22 cellular contexts compared by ENCODE assay signal in the genomic region with DNA sequence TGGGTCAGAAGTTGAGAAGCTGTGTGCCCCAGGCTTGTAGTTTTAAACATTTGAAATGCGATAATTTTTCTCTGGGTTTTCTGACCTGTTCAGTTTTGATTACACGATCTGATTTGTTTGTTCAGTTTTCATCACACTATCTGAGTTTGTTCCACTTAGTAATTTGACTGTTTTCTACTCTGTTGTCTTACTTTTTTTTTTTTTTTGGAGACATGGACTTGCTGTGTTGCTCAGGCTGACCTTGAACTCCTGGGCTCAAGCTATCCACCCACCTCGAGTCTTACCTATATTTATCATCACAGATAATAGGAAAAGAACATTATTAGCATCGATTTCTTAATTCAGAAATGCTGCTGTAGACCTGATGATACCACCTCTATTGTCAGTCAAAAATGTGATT.
DNase-seq lines count a peak whose midpoint lies in the region; ATAC-seq, FAIRE-seq and TF ChIP-seq lines count a peak whose summit lies in the region.
"Had no signal": no experiment of that assay in that cellular context is flagged by ENCODE, and none has a peak within 500 bp of the region (broad histone marks: within the 10 kb centered on the region; RNA-seq: fewer than 3 reads in every experiment).

No MANE protein-coding gene starts in this region.

- H3K27me3 ChIP-seq in CD4-positive, CD25-positive, alpha-beta regulatory T cell (ENCODE audit: control insufficient read depth, insufficient read depth, low read length), result no peaks in the 10 kb centered on the region
- H3K27me3 ChIP-seq in HAP-1 (ENCODE audit: low read depth), result no peaks in the 10 kb centered on the region
- no peaks in the 10 kb centered on the region for H3K27me3 ChIP-seq in HepG2 (ENCODE audit: control insufficient read depth in 1 of 2, insufficient read depth in 2 of 2, low read length in 2 of 2)

- H3K27me3 Mint-ChIP-seq in CD4-positive, CD25-positive, alpha-beta regulatory T cell, result no peaks in the 10 kb centered on the region
- no peaks in the 10 kb centered on the region for H3K27me3 Mint-ChIP-seq in nephron progenitor cell (ENCODE audit: low read depth, poor library complexity)

- H4K20me1 ChIP-seq in HepG2 (ENCODE audit: insufficient read depth, low read length), result peaks cover 40% of the 10 kb centered on the region; the same call in 1 of the 2 replicates

- WGBS in HepG2 (ENCODE audit: low lambda C conversion rate), result 59% methylated on average over 4 of the region's 4 CpGs

- intact Hi-C loops in HepG2 (cut with micrococcal nuclease; ENCODE audit: unreplicated experiment), result no loop called here
- intact Hi-C loops in left colon (cut with DNase I, micrococcal nuclease), result no loop called here

- no peak for TF ChIP-seq EP300 in HepG2 (IDR thresholded peaks at IDR 0.05; ENCODE audit: low read depth in 2 of 2, low read length in 2 of 2)
- no peak for TF ChIP-seq EP300 in HepG2 (CRISPR knock-in tag; IDR thresholded peaks at IDR 0.05; ENCODE audit: borderline replicate concordance)

- H2AFZ ChIP-seq in HepG2 (ENCODE audit: low read length), result no peak overlapping the region

- BruUV-seq in HepG2 (replicated peaks; lab: Mats Ljungman, UMichigan), result no TSS peak

- H3K9ac ChIP-seq in HepG2 (ENCODE audit: insufficient read depth, low read depth, low read length), result no peak overlapping the region
- H3K9ac ChIP-seq: SK-N-SH had no signal

- no peak overlapping the region for H3K4me3 ChIP-seq in CD4-positive, CD25-positive, alpha-beta regulatory T cell (ENCODE audit: low read depth, low read length)
- H3K4me3 ChIP-seq in HAP-1 (peak overlapping the region; percentile 44), HepG2 (replicated peaks in 1 of 3; ENCODE audit: insufficient read depth in 1 of 3, low read depth in 2 of 3, low read length in 3 of 3) (no peak overlapping the region)
- H3K4me3 ChIP-seq: K562 had no signal

- peaks cover 16 to 77% (median 63%) of the 10 kb centered on the region in 4 donors for H3K4me1 Mint-ChIP-seq in CD4-positive, CD25-positive, alpha-beta regulatory T cell
- H3K4me1 Mint-ChIP-seq in nephron progenitor cell, result peaks cover 53% of the 10 kb centered on the region

- FAIRE-seq in HepG2 (lab: Jason Lieb, UNC), result peak; percentile 21
- FAIRE-seq: K562 had no signal

- POLR2A ChIA-PET in HepG2 (lab: Yijun Ruan, JAX), result interaction anchor here (1.9 to 2.5 kb wide), 2 partner anchors 12 to 16 kb away, joined by 6 to 8 read pairs; no protein-coding TSS in a partner anchor

- TF ChIP-seq CTCF in HepG2 (CRISPR knock-in tag; IDR thresholded peaks at IDR 0.05), result no peak
- TF ChIP-seq CTCF in nephron progenitor cell (IDR thresholded peaks at IDR 0.05), result no peak

- TF ChIP-seq RAD21 in HepG2 (CRISPR knock-in tag; IDR thresholded peaks at IDR 0.05), result no peak

- peaks cover 34% of the 10 kb centered on the region for H3K79me2 ChIP-seq in HepG2 (ENCODE audit: insufficient read depth, low read length)

- H3K9me3 Mint-ChIP-seq in CD4-positive, CD25-positive, alpha-beta regulatory T cell, result peaks cover 0 to 3% (median 0%) of the 10 kb centered on the region in 7 donors
- no peaks in the 10 kb centered on the region for H3K9me3 Mint-ChIP-seq in nephron progenitor cell

- no peak for DNase-seq in CD4-positive, CD25-positive, alpha-beta regulatory T cell
- DNase-seq in HAP-1 (ENCODE audit: low spot score in 2 of 2) (no peak), HepG2 (ENCODE audit: low spot score) (no peak), nephron progenitor cell (no peak), NCI-H226 (no peak), left colon (no peak), Ammon's horn (ENCODE audit: low spot score) (no peak)
- DNase-seq: C1 segment of cervical spinal cord, DMS153, GDM1, GOT3, NCI-H1105, NCI-H1694, NCI-H2081 treated with DMSO at 0.1 percent for 48 hours, NCI-H510A, NCI-H774, OCI-M1, RPMI8226, SHP77 treated with DMSO at 0.1 percent for 48 hours, SK-N-SH had no signal

- H3K4me1 ChIP-seq in CD4-positive, CD25-positive, alpha-beta regulatory T cell (ENCODE audit: control insufficient read depth, insufficient read depth, low read length, poor library complexity, severe bottlenecking), result peaks cover 41% of the 10 kb centered on the region
- peaks cover 45% of the 10 kb centered on the region for H3K4me1 ChIP-seq in HAP-1
- H3K4me1 ChIP-seq in HepG2 (ENCODE audit: insufficient read depth, low read length), result peaks cover 64% of the 10 kb centered on the region

- no peaks in the 10 kb centered on the region for H3K9me3 ChIP-seq in CD4-positive, CD25-positive, alpha-beta regulatory T cell (ENCODE audit: control insufficient read depth in 2 of 2, low read length in 2 of 2)
- no peaks in the 10 kb centered on the region for H3K9me3 ChIP-seq in HAP-1
- no peaks in the 10 kb centered on the region for H3K9me3 ChIP-seq in HepG2 (ENCODE audit: low read length)
- H3K9me3 ChIP-seq: SK-N-SH had no signal

- H3K27ac Mint-ChIP-seq in CD4-positive, CD25-positive, alpha-beta regulatory T cell, result peak overlapping the region in 2 of 3 donors; percentile 28 to 33
- H3K27ac Mint-ChIP-seq in nephron progenitor cell, result peak overlapping the region; percentile 87

- TF ChIP-seq POLR2A in HepG2 (IDR thresholded peaks at IDR 0.05; ENCODE audit: insufficient read depth in 1 of 2, low read depth in 2 of 2, low read length in 2 of 2), result no peak

- no peak overlapping the region for H3K27ac ChIP-seq in CD4-positive, CD25-positive, alpha-beta regulatory T cell (ENCODE audit: insufficient read depth, low read length, poor library complexity, severe bottlenecking)
- no peak overlapping the region for H3K27ac ChIP-seq in HepG2 (ENCODE audit: extremely low read length, insufficient read depth, low read length)

- H3K36me3 ChIP-seq in CD4-positive, CD25-positive, alpha-beta regulatory T cell (ENCODE audit: control insufficient read depth, insufficient read depth, low read length), result no peaks in the 10 kb centered on the region
- H3K36me3 ChIP-seq in HAP-1 (replicated peaks) (no peaks in the 10 kb centered on the region), HepG2 (replicated peaks in 1 of 2; ENCODE audit: control insufficient read depth in 1 of 2, insufficient read depth in 2 of 2, low read length in 2 of 2) (peaks cover 0 to 2% of the 10 kb centered on the region in 2 experiments; a peak in 3 of 5 replicates)

- peaks cover 9% of the 10 kb centered on the region for H3K36me3 Mint-ChIP-seq in CD4-positive, CD25-positive, alpha-beta regulatory T cell
- no peaks in the 10 kb centered on the region for H3K36me3 Mint-ChIP-seq in nephron progenitor cell (ENCODE audit: low read depth)

- CTCF ChIA-PET in HepG2 (lab: Yijun Ruan, JAX; ENCODE audit: low intra/inter-chr PET ratio, low total read pairs), result no interaction called here

- in situ Hi-C loops in HAP-1 (cut with MboI; ENCODE audit: low sequenced_read_pairs), result no loop called here
- in situ Hi-C loops in HepG2 (cut with HindIII; ENCODE audit: extremely low pct_ligation_motif_present, low pct_unique_long_range_greater_than_20kb), result no loop called here

- no peak overlapping the region; the same call in 1 of the 2 replicates for H3K4me2 ChIP-seq in HepG2 (ENCODE audit: low read depth, low read length)
- H3K4me2 ChIP-seq: SK-N-SH had no signal

- ATAC-seq in CD4-positive, CD25-positive, alpha-beta regulatory T cell (ENCODE audit: low read depth in 2 of 2), result no peak
- ATAC-seq in HepG2 (no peak), HG03432 (IDR thresholded peaks at IDR 0.05; ENCODE audit: unreplicated experiment) (no peak), left colon (no peak)
- ATAC-seq: K562 had no signal

- H3K4me3 Mint-ChIP-seq in CD4-positive, CD25-positive, alpha-beta regulatory T cell, result peak overlapping the region in 2 of 4 donors; percentile 8 to 22
- H3K4me3 Mint-ChIP-seq in nephron progenitor cell, result no peak overlapping the region

TF ChIP-seq in HepG2, 621 proteins besides CTCF, POLR2A, EP300 and RAD21:
- TF ChIP-seq RBM22 (optimal IDR thresholded peaks at IDR 0.05; ENCODE audit: low read length), result peak; percentile 85
- TF ChIP-seq, protein P1, sequence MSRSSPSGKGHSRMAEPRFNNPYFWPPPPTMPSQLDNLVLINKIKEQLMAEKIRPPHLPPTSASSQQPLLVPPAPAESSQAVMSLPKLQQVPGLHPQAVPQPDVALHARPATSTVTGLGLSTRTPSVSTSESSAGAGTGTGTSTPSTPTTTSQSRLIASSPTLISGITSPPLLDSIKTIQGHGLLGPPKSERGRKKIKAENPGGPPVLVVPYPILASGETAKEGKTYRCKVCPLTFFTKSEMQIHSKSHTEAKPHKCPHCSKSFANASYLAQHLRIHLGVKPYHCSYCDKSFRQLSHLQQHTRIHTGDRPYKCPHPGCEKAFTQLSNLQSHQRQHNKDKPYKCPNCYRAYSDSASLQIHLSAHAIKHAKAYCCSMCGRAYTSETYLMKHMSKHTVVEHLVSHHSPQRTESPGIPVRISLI (CRISPR knock-in tag; IDR thresholded peaks at IDR 0.05; ENCODE audit: borderline replicate concordance), result peak; percentile 57; the same call in 1 of the 2 replicates
- no peak for TF ChIP-seq AHR (CRISPR knock-in tag; IDR thresholded peaks at IDR 0.05)
